In genomic region chr7:111137296-111138195, GRCh38 we compare ENCODE assay signal across 8 cellular contexts. TPM values are rescaled to one million over a fixed set of nuclear protein-coding genes. Genes with fewer than 3 reads are reported as not detected.
DNase-seq lines count a peak whose midpoint lies in the region; ATAC-seq and TF ChIP-seq lines count a peak whose summit lies in the region.

No MANE protein-coding gene starts in this region.

- no peaks in the 10 kb centered on the region for H3K79me1 ChIP-seq in mesenchymal stem cell (replicated peaks; ENCODE audit: low read length, poor library complexity, severe bottlenecking)

- no peak overlapping the region for H2AFZ ChIP-seq in mesenchymal stem cell (ENCODE audit: low read depth, low read length)

- 57% methylated on average over 4 of the region's 4 CpGs for WGBS in mesenchymal stem cell

- no peaks in the 10 kb centered on the region for H3K27me3 ChIP-seq in CD4-positive, CD25-positive, alpha-beta regulatory T cell (ENCODE audit: control insufficient read depth, insufficient read depth, low read length)
- H3K27me3 ChIP-seq in mesenchymal stem cell (ENCODE audit: control insufficient read depth in 1 of 2, insufficient read depth in 1 of 2, low read length in 2 of 2) (no peaks in the 10 kb centered on the region), WERI-Rb-1 (ENCODE audit: insufficient read depth, low read depth, severe bottlenecking) (no peaks in the 10 kb centered on the region)

- peak overlapping the region; percentile 49 for H4K8ac ChIP-seq in mesenchymal stem cell (ENCODE audit: low read length)

- H2BK120ac ChIP-seq in mesenchymal stem cell (ENCODE audit: low read depth, low read length), result peak overlapping the region; percentile 85

- no peak for TF ChIP-seq CTCF in WERI-Rb-1 (IDR thresholded peaks at IDR 0.05; ENCODE audit: low read depth, low read length)

- peaks cover 0 to 3% (median 0%) of the 10 kb centered on the region in 7 donors for H3K9me3 Mint-ChIP-seq in CD4-positive, CD25-positive, alpha-beta regulatory T cell

- H3K27me3 Mint-ChIP-seq in CD4-positive, CD25-positive, alpha-beta regulatory T cell, result no peaks in the 10 kb centered on the region

- H3K14ac ChIP-seq in mesenchymal stem cell (ENCODE audit: low read length in 2 of 2), result no peak overlapping the region

- H3K9me3 ChIP-seq in CD4-positive, CD25-positive, alpha-beta regulatory T cell (ENCODE audit: control insufficient read depth in 2 of 2, low read length in 2 of 2), result no peaks in the 10 kb centered on the region
- H3K9me3 ChIP-seq in mesenchymal stem cell (ENCODE audit: control insufficient read depth, low read length) (no peaks in the 10 kb centered on the region), WERI-Rb-1 (ENCODE audit: severe bottlenecking) (no peaks in the 10 kb centered on the region)

- peak overlapping the region; percentile 77 to 84 for H2BK12ac ChIP-seq in mesenchymal stem cell (ENCODE audit: low read length in 2 of 2)

- no peaks in the 10 kb centered on the region for H3K36me3 ChIP-seq in CD4-positive, CD25-positive, alpha-beta regulatory T cell (ENCODE audit: control insufficient read depth, insufficient read depth, low read length)
- no peaks in the 10 kb centered on the region for H3K36me3 ChIP-seq in mesenchymal stem cell (ENCODE audit: control insufficient read depth in 1 of 2, insufficient read depth in 2 of 2, low read depth in 1 of 2, low read length in 2 of 2)
- H3K36me3 ChIP-seq in WERI-Rb-1, result no peaks in the 10 kb centered on the region

- no peak overlapping the region for H3K4me2 ChIP-seq in mesenchymal stem cell (ENCODE audit: low read length, poor library complexity, severe bottlenecking)

- H3K4ac ChIP-seq in mesenchymal stem cell (ENCODE audit: low read depth in 1 of 2, low read length in 2 of 2), result peak overlapping the region in 1 of 2 experiments; percentile 26

- peak overlapping the region; percentile 56 for H3K4me3 ChIP-seq in CD4-positive, CD25-positive, alpha-beta regulatory T cell (ENCODE audit: low read depth, low read length)
- no peak overlapping the region for H3K4me3 ChIP-seq in mesenchymal stem cell (ENCODE audit: insufficient read depth in 1 of 2, low read depth in 1 of 2, low read length in 2 of 2)
- H3K4me3 ChIP-seq in WERI-Rb-1 (ENCODE audit: low read depth, low read length), result no peak overlapping the region

- H2BK5ac ChIP-seq in mesenchymal stem cell (ENCODE audit: low read depth, low read length, poor library complexity, severe bottlenecking), result no peak overlapping the region

- H3K9ac ChIP-seq in mesenchymal stem cell (ENCODE audit: low read length), result no peak overlapping the region

- H3K4me3 Mint-ChIP-seq in CD4-positive, CD25-positive, alpha-beta regulatory T cell, result peak overlapping the region in 3 of 4 donors; percentile 60 to 69 (median 60)

- no peak overlapping the region for H2AK5ac ChIP-seq in mesenchymal stem cell (ENCODE audit: low read length, severe bottlenecking)

- in situ Hi-C loops in KBM-7 (cut with MboI; ENCODE audit: low pct_unique_long_range_greater_than_20kb, low sequenced_read_pairs), result no loop called here

- H3K23ac ChIP-seq in mesenchymal stem cell (ENCODE audit: low read length in 2 of 2), result no peak overlapping the region

- H4K91ac ChIP-seq in mesenchymal stem cell (ENCODE audit: low read length), result peak overlapping the region; percentile 50

- peak; percentile 23 to 29 for ATAC-seq in CD4-positive, CD25-positive, alpha-beta regulatory T cell (ENCODE audit: low read depth in 2 of 2)
- ATAC-seq in GM21423 (IDR thresholded peaks at IDR 0.05; ENCODE audit: unreplicated experiment), result peak; percentile 74
- peak; percentile 46 for ATAC-seq in HG03575 (IDR thresholded peaks at IDR 0.05; ENCODE audit: extremely low read depth, insufficient number of reproducible peaks, low FRiP score, unreplicated experiment)

- H3K18ac ChIP-seq in mesenchymal stem cell (ENCODE audit: low read depth in 1 of 2, low read length in 2 of 2), result peak overlapping the region; percentile 52 to 62

- H3K27ac Mint-ChIP-seq in CD4-positive, CD25-positive, alpha-beta regulatory T cell, result peak overlapping the region; percentile 57 to 86 (median 86)

- DNase-seq in CD4-positive, CD25-positive, alpha-beta regulatory T cell, result no peak
- peak; percentile 68 for DNase-seq in activated effector memory CD4-positive, alpha-beta T cell treated with anti-CD3 and anti-CD28 coated beads, Interleukin-2, amount 50 U/mL, for 16 hours
- DNase-seq in mesenchymal stem cell (peak; percentile 81), NCI-H748 (lab: John Stamatoyannopoulos, UW; ENCODE audit: unreplicated experiment) (no peak), KBM-7 (no peak), WERI-Rb-1 (no peak)

- H2BK15ac ChIP-seq in mesenchymal stem cell (ENCODE audit: low read depth, poor library complexity, severe bottlenecking), result peak overlapping the region; percentile 23

- H3K4me1 Mint-ChIP-seq in CD4-positive, CD25-positive, alpha-beta regulatory T cell, result peaks cover 9 to 29% (median 20%) of the 10 kb centered on the region in 4 donors

- H3K36me3 Mint-ChIP-seq in CD4-positive, CD25-positive, alpha-beta regulatory T cell, result no peaks in the 10 kb centered on the region

- H3K27ac ChIP-seq in CD4-positive, CD25-positive, alpha-beta regulatory T cell (ENCODE audit: insufficient read depth, low read length, poor library complexity, severe bottlenecking), result peak overlapping the region; percentile 61
- H3K27ac ChIP-seq in mesenchymal stem cell (ENCODE audit: low read length, poor library complexity, severe bottlenecking), result peak overlapping the region; percentile 29
- no peak overlapping the region for H3K27ac ChIP-seq in WERI-Rb-1

- peaks cover 13% of the 10 kb centered on the region for H3K4me1 ChIP-seq in CD4-positive, CD25-positive, alpha-beta regulatory T cell (ENCODE audit: control insufficient read depth, insufficient read depth, low read length, poor library complexity, severe bottlenecking)
- no peaks in the 10 kb centered on the region for H3K4me1 ChIP-seq in mesenchymal stem cell (ENCODE audit: control insufficient read depth, insufficient read depth, low read depth, low read length)

RNA-seq across cellular contexts. Expression of gene LRRN3, which starts 46.6 kb away (rescaled TPM):
- total RNA-seq in CD4-positive, CD25-positive, alpha-beta regulatory T cell, result 1.7 TPM
- polyA plus RNA-seq in CD4-positive, CD25-positive, alpha-beta regulatory T cell, result 1 to 10 TPM; 1.3 to 2.3 (median 1.9) TPM
- 0.15 TPM for polyA plus RNA-seq in mesenchymal stem cell (2013, experiment 1 of 2)
- 0.21 TPM for polyA plus RNA-seq in mesenchymal stem cell (2013, experiment 2 of 2)

Comparison
In these comparisons a context has a peak if more than half of its experiments do, and no peak if none do; other contexts are left out.
1. DNase-seq: peak in activated effector memory CD4-positive, alpha-beta T cell treated with anti-CD3 and anti-CD28 coated beads, Interleukin-2, amount 50 U/mL, for 16 hours (single experiment) and mesenchymal stem cell (single experiment); none in CD4-positive, CD25-positive, alpha-beta regulatory T cell (0 of 3), NCI-H748 (single experiment), KBM-7 (single experiment) and WERI-Rb-1 (single experiment).
2. Peak in every context shown above with its lines, with median percentiles within 50 percentile points of each other: ATAC-seq.